In the genomic region with DNA sequence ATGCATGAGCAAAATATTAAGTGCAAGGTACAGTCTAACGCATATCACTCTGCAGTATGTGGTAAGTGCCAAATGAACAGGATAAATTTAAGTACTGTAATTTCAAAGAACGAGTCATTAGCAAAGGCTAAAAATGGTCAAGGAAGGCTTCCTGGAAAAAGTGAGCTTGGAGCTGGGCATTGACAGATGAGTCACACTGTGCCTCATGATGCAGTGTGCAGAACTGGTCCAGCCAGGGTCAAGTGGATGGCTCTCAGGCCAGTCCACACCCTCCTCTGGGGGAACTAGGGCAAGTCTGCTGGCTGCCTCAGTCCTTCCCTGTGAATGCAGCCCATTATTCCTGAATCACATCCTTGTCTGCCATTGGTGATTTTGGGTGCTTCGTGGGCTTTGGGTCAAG, we compare ENCODE assay signal across 13 cellular contexts.
DNase-seq lines count a peak whose midpoint lies in the region; ATAC-seq, FAIRE-seq and TF ChIP-seq lines count a peak whose summit lies in the region.
"Had no signal": no experiment of that assay in that cellular context is flagged by ENCODE, and none has a peak within 500 bp of the region (broad histone marks: within the 10 kb centered on the region; RNA-seq: fewer than 3 reads in every experiment).

No MANE protein-coding gene starts in this region.

- no peaks in the 10 kb centered on the region for H3K36me3 Mint-ChIP-seq in endothelial cell (ENCODE audit: low read depth, unreplicated experiment)
- no peaks in the 10 kb centered on the region for H3K36me3 Mint-ChIP-seq in GM23338 (ENCODE audit: low read depth)

- dilution Hi-C loops in IMR-90 (cut with HindIII; ENCODE audit: low sequenced_read_pairs, unreplicated experiment) = no loop called here

- ATAC-seq in IMR-90 (ENCODE audit: low read depth) (no peak), GM23338 (no peak)

- H3K27me3 ChIP-seq in IMR-90 (ENCODE audit: control insufficient read depth, insufficient read depth, low read length) = no peaks in the 10 kb centered on the region; the same call in 1 of the 2 replicates
- peaks cover 0 to 11% of the 10 kb centered on the region in 2 experiments for H3K27me3 ChIP-seq in mesenchymal stem cell (ENCODE audit: control insufficient read depth in 1 of 2, insufficient read depth in 1 of 2, low read length in 2 of 2)
- no peaks in the 10 kb centered on the region for H3K27me3 ChIP-seq in GM23338 (ENCODE audit: insufficient read depth)
- H3K27me3 ChIP-seq: BLaER1 treated with 17β-estradiol and CSF1 and Interleukin-3, amounts not matched to agents 10 nM and 100 nM had no signal

- 46% methylated on average over 2 of the region's 3 CpGs; no CpG with 5 or more reads in 1 of the 2 experiments for WGBS in IMR-90 (ENCODE audit: extremely low coverage in 2 of 2, insufficient read length in 1 of 2), 2 experiments
- WGBS in mesenchymal stem cell = 34% methylated on average over 3 of the region's 3 CpGs

- H2BK120ac ChIP-seq in IMR-90 (ENCODE audit: low read depth, low read length) (no peak overlapping the region), mesenchymal stem cell (ENCODE audit: low read depth, low read length) (no peak overlapping the region)

- H4K8ac ChIP-seq in IMR-90 (ENCODE audit: low read depth in 2 of 2, low read length in 2 of 2) (no peak overlapping the region), mesenchymal stem cell (ENCODE audit: low read length) (no peak overlapping the region)

- no peak overlapping the region for H2BK20ac ChIP-seq in IMR-90 (ENCODE audit: low read depth, low read length)

- peak overlapping the region; percentile 33 for H2AFZ ChIP-seq in IMR-90 (replicated peaks; ENCODE audit: low read length, poor library complexity)
- no peak overlapping the region for H2AFZ ChIP-seq in mesenchymal stem cell (ENCODE audit: low read depth, low read length)
- H2AFZ ChIP-seq in GM23338 = no peak overlapping the region

- H2BK12ac ChIP-seq in mesenchymal stem cell (ENCODE audit: low read length in 2 of 2) = no peak overlapping the region

- H3F3A ChIP-seq in GM23338 (replicated peaks; ENCODE audit: low read depth) = no peaks in the 10 kb centered on the region

- H3K9me2 ChIP-seq in GM23338 (ENCODE audit: insufficient read depth) = peaks cover 4% of the 10 kb centered on the region

- H4K91ac ChIP-seq in IMR-90 (ENCODE audit: insufficient read depth, low read depth, low read length) (no peak overlapping the region), mesenchymal stem cell (ENCODE audit: low read length) (no peak overlapping the region)

- H3K4me3 ChIP-seq in IMR-90 (ENCODE audit: insufficient read depth, low read depth, low read length) (no peak overlapping the region), mesenchymal stem cell (ENCODE audit: insufficient read depth in 1 of 2, low read depth in 1 of 2, low read length in 2 of 2) (no peak overlapping the region), GM23338 (no peak overlapping the region)
- H3K4me3 ChIP-seq: BLaER1 treated with 17β-estradiol and CSF1 and Interleukin-3, amounts not matched to agents 10 nM and 100 nM had no signal

- H4K20me1 ChIP-seq in IMR-90 (ENCODE audit: insufficient read depth, low read length) (no peaks in the 10 kb centered on the region), GM23338 (replicated peaks; ENCODE audit: insufficient read depth) (no peaks in the 10 kb centered on the region)
- H4K20me1 ChIP-seq: BLaER1 treated with 17β-estradiol and CSF1 and Interleukin-3, amounts not matched to agents 10 nM and 100 nM had no signal

- H4K5ac ChIP-seq in IMR-90 (ENCODE audit: low read depth, low read length) = no peak overlapping the region

- H3K79me1 ChIP-seq in IMR-90 (ENCODE audit: low read depth in 1 of 2, low read length in 2 of 2) = no peaks in the 10 kb centered on the region
- H3K79me1 ChIP-seq in mesenchymal stem cell (replicated peaks; ENCODE audit: low read length, poor library complexity, severe bottlenecking) = no peaks in the 10 kb centered on the region

- H2AK5ac ChIP-seq in IMR-90 (ENCODE audit: low read depth, low read length) = no peak overlapping the region
- H2AK5ac ChIP-seq in mesenchymal stem cell (ENCODE audit: low read length, severe bottlenecking) = no peak overlapping the region

- no peak overlapping the region for H3K23ac ChIP-seq in IMR-90 (ENCODE audit: low read depth, low read length)
- no peak overlapping the region for H3K23ac ChIP-seq in mesenchymal stem cell (ENCODE audit: low read length in 2 of 2)

- H2AK9ac ChIP-seq in IMR-90 (replicated peaks; ENCODE audit: low read depth, low read length, poor library complexity) = no peak overlapping the region

- H3K9ac ChIP-seq in IMR-90 (ENCODE audit: low read depth, low read length) = no peak overlapping the region
- H3K9ac ChIP-seq in mesenchymal stem cell (ENCODE audit: low read length) = no peak overlapping the region
- H3K9ac ChIP-seq: BLaER1 treated with 17β-estradiol and CSF1 and Interleukin-3, amounts not matched to agents 10 nM and 100 nM; KMS-11 had no signal

- FAIRE-seq in D721Med (lab: Jason Lieb, UNC) (no peak), GM12892 (lab: Jason Lieb, UNC) (no peak)

- no peaks in the 10 kb centered on the region for H3K79me2 ChIP-seq in GM23338 (replicated peaks; ENCODE audit: insufficient read depth)

- H3K4me1 ChIP-seq in IMR-90 (ENCODE audit: control insufficient read depth, insufficient read depth, low read length) (no peaks in the 10 kb centered on the region), mesenchymal stem cell (ENCODE audit: control insufficient read depth, insufficient read depth, low read depth, low read length) (no peaks in the 10 kb centered on the region), GM23338 (ENCODE audit: insufficient read depth) (0 out of 2 replicates have a peak, but pooled peaks cover 5% of the 10 kb centered on the region)

- no peak overlapping the region for H3K56ac ChIP-seq in IMR-90 (ENCODE audit: extremely low read depth, insufficient read depth, low read length)

- H3K4me2 ChIP-seq in IMR-90 (ENCODE audit: low read depth, low read length) = no peak overlapping the region
- no peak overlapping the region for H3K4me2 ChIP-seq in mesenchymal stem cell (ENCODE audit: low read length, poor library complexity, severe bottlenecking)
- H3K4me2 ChIP-seq in GM23338 = no peak overlapping the region
- H3K4me2 ChIP-seq: KMS-11 had no signal

- no TSS peak for BruUV-seq in IMR-90 (replicated peaks; lab: Mats Ljungman, UMichigan)

- H3K4me1 Mint-ChIP-seq in endothelial cell (ENCODE audit: unreplicated experiment) = peaks cover 13% of the 10 kb centered on the region
- H3K4me1 Mint-ChIP-seq in GM23338 = peaks cover 14% of the 10 kb centered on the region

- H3K4me3 Mint-ChIP-seq in endothelial cell (ENCODE audit: unreplicated experiment) (no peak overlapping the region), GM23338 (no peak overlapping the region)

- TF ChIP-seq POLR2A in IMR-90 (IDR thresholded peaks at IDR 0.05; ENCODE audit: low read depth, low read length) (no peak), GM12892 (IDR thresholded peaks at IDR 0.05; ENCODE audit: low read depth, low read length) (no peak)

- H2BK5ac ChIP-seq in IMR-90 (ENCODE audit: low read depth, low read length, poor library complexity, severe bottlenecking) (no peak overlapping the region), mesenchymal stem cell (ENCODE audit: low read depth, low read length, poor library complexity, severe bottlenecking) (no peak overlapping the region)

- H2BK15ac ChIP-seq in IMR-90 (ENCODE audit: low read depth, low read length) (no peak overlapping the region), mesenchymal stem cell (ENCODE audit: low read depth, poor library complexity, severe bottlenecking) (no peak overlapping the region)

- H3K27me3 Mint-ChIP-seq in endothelial cell (ENCODE audit: unreplicated experiment) = no peaks in the 10 kb centered on the region
- no peaks in the 10 kb centered on the region for H3K27me3 Mint-ChIP-seq in GM23338 (ENCODE audit: insufficient read depth, low read depth, poor library complexity)

- H3K27ac Mint-ChIP-seq in endothelial cell (ENCODE audit: unreplicated experiment) (no peak overlapping the region), GM23338 (no peak overlapping the region)

- CTCF ChIA-PET in IMR-90 (lab: Yijun Ruan, JAX) = no interaction called here

- no peak for TF ChIP-seq RAD21 in IMR-90 (IDR thresholded peaks at IDR 0.05; ENCODE audit: low read length)

- H3K9me3 Mint-ChIP-seq in endothelial cell (ENCODE audit: unreplicated experiment) = no peaks in the 10 kb centered on the region
- H3K9me3 Mint-ChIP-seq in GM23338 = no peaks in the 10 kb centered on the region

- H3K27ac ChIP-seq in IMR-90 (ENCODE audit: insufficient read depth, low read length) (no peak overlapping the region), epithelial cell of prostate (peak overlapping the region; percentile 32), mesenchymal stem cell (ENCODE audit: low read length, poor library complexity, severe bottlenecking) (no peak overlapping the region), GM23338 (ENCODE audit: low read depth) (no peak overlapping the region)
- H3K27ac ChIP-seq: BLaER1 treated with 17β-estradiol and CSF1 and Interleukin-3, amounts not matched to agents 10 nM and 100 nM; KMS-11 had no signal

- intact Hi-C loops in IMR-90 (cut with micrococcal nuclease) = no loop called here

- H3K9me1 ChIP-seq in IMR-90 (ENCODE audit: insufficient read depth, low read length) = no peaks in the 10 kb centered on the region; the same call in 1 of the 2 replicates

- H3K18ac ChIP-seq in IMR-90 (ENCODE audit: low read depth, low read length) (no peak overlapping the region), mesenchymal stem cell (ENCODE audit: low read depth in 1 of 2, low read length in 2 of 2) (no peak overlapping the region)

- H3K4ac ChIP-seq in IMR-90 (ENCODE audit: low read depth, low read length) = no peak overlapping the region
- no peak overlapping the region for H3K4ac ChIP-seq in mesenchymal stem cell (ENCODE audit: low read depth in 1 of 2, low read length in 2 of 2)

- in situ Hi-C loops in IMR-90 (cut with MboI; ENCODE audit: low sequenced_read_pairs) = no loop called here

- H3K36me3 ChIP-seq in IMR-90 (ENCODE audit: control insufficient read depth, insufficient read depth, low read length) = no peaks in the 10 kb centered on the region
- H3K36me3 ChIP-seq in mesenchymal stem cell (ENCODE audit: control insufficient read depth in 1 of 2, insufficient read depth in 2 of 2, low read depth in 1 of 2, low read length in 2 of 2) = no peaks in the 10 kb centered on the region
- no peaks in the 10 kb centered on the region for H3K36me3 ChIP-seq in GM23338 (ENCODE audit: insufficient read depth)
- H3K36me3 ChIP-seq: BLaER1 treated with 17β-estradiol and CSF1 and Interleukin-3, amounts not matched to agents 10 nM and 100 nM had no signal

- H3K9me3 ChIP-seq in IMR-90 (ENCODE audit: control insufficient read depth, insufficient read depth, low read length) (no peaks in the 10 kb centered on the region), mesenchymal stem cell (ENCODE audit: control insufficient read depth, low read length) (no peaks in the 10 kb centered on the region)
- H3K9me3 ChIP-seq: BLaER1 treated with 17β-estradiol and CSF1 and Interleukin-3, amounts not matched to agents 10 nM and 100 nM had no signal

- DNase-seq in COLO829 (ENCODE audit: low spot score) = peak; percentile 47
- DNase-seq in IMR-90 = peak; percentile 1
- peak; percentile 34 for DNase-seq in epithelial cell of prostate (ENCODE audit: low read depth, low spot score)
- peak; percentile 60 for DNase-seq in mesenchymal stem cell
- DNase-seq in endothelial cell (ENCODE audit: low spot score) = no peak
- no peak for DNase-seq in D721Med (ENCODE audit: insufficient read length, low spot score)
- DNase-seq in GM23338 (ENCODE audit: low spot score) = no peak
- no peak for DNase-seq in GM12892 (ENCODE audit: insufficient read length)
- DNase-seq: activated CD4-positive, alpha-beta T cell treated with anti-CD3 and anti-CD28 coated beads, Interleukin-2, amount 50 U/mL, for 48 hours; activated naive CD4-positive, alpha-beta T cell treated with Interleukin-2 at 50 U/mL for 16 hours; GF-D8 had no signal

- H3K14ac ChIP-seq in IMR-90 (replicated peaks; ENCODE audit: low read depth, low read length) = no peak overlapping the region
- no peak overlapping the region for H3K14ac ChIP-seq in mesenchymal stem cell (ENCODE audit: low read length in 2 of 2)

- POLR2A ChIA-PET in IMR-90 (lab: Charles Lee; ENCODE audit: unreplicated experiment) = no interaction called here

- TF ChIP-seq CTCF in IMR-90 (conservative IDR thresholded peaks at IDR 0.05; ENCODE audit: low read depth, low read length) = no peak
- TF ChIP-seq CTCF in endothelial cell (IDR thresholded peaks at IDR 0.05; ENCODE audit: unreplicated experiment) = no peak
- TF ChIP-seq CTCF in D721Med (IDR thresholded peaks at IDR 0.05; ENCODE audit: insufficient read depth, missing control alignments) = no peak
- TF ChIP-seq CTCF in GM23338 (conservative IDR thresholded peaks at IDR 0.05; ENCODE audit: low read depth in 2 of 2) = no peak

Comparison
In these comparisons a context has a peak if more than half of its experiments do, and no peak if none do; other contexts are left out.
1. DNase-seq: peak in COLO829 (single experiment), IMR-90 (single experiment), epithelial cell of prostate (single experiment) and mesenchymal stem cell (single experiment); none in endothelial cell (single experiment), D721Med (single experiment), GM23338 (single experiment) and GM12892 (single experiment).